ENCODE assay signal across 1 cellular context in the genomic region with DNA sequence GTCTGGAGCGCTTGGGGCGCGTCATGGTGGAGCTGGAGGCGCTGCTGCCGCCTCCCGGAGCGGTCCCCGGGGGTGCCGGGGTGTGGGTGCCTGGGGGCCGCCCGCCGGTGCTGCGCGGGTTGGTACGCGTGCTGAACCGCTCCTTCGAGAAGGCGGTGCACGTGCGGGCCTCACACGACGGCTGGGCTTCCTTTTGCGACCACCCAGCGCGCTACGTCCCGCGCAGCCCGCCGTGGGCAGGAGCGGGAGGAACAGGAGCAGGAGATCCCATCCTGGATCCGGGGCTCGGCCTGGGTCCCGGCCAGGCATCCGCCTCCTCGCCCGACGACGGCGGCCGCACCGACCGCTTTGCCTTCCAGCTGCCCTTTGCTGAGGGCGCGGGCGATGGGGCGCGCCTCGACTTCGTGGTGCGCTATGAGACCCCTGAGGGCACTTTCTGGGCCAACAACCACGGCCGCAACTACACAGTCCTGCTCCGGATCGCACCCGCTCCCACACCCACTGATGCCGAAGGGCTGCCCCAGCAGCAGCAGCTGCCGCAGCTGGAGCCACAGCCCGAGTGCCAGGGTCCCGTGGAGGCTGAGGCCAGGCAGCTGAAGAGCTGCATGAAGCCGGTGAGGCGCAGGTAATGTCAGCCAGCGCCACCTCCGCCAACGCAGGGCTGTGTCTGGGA.
TF ChIP-seq lines count a peak whose summit lies in the region.

No MANE protein-coding gene starts in this region.

TF ChIP-seq in WTC11, 78 proteins besides CTCF, POLR2A, EP300 and RAD21 (continued from another document and continues in another):
- TF ChIP-seq, protein P1, sequence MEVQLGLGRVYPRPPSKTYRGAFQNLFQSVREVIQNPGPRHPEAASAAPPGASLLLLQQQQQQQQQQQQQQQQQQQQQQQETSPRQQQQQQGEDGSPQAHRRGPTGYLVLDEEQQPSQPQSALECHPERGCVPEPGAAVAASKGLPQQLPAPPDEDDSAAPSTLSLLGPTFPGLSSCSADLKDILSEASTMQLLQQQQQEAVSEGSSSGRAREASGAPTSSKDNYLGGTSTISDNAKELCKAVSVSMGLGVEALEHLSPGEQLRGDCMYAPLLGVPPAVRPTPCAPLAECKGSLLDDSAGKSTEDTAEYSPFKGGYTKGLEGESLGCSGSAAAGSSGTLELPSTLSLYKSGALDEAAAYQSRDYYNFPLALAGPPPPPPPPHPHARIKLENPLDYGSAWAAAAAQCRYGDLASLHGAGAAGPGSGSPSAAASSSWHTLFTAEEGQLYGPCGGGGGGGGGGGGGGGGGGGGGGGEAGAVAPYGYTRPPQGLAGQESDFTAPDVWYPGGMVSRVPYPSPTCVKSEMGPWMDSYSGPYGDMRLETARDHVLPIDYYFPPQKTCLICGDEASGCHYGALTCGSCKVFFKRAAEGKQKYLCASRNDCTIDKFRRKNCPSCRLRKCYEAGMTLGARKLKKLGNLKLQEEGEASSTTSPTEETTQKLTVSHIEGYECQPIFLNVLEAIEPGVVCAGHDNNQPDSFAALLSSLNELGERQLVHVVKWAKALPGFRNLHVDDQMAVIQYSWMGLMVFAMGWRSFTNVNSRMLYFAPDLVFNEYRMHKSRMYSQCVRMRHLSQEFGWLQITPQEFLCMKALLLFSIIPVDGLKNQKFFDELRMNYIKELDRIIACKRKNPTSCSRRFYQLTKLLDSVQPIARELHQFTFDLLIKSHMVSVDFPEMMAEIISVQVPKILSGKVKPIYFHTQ (CRISPR knock-in tag; IDR thresholded peaks at IDR 0.05): no peak
- no peak for TF ChIP-seq EMX1 (CRISPR knock-in tag; IDR thresholded peaks at IDR 0.05)
- no peak for TF ChIP-seq ATF1 (CRISPR knock-in tag; IDR thresholded peaks at IDR 0.05)
- TF ChIP-seq NR3C1 (CRISPR knock-in tag; conservative IDR thresholded peaks at IDR 0.05; ENCODE audit: low read depth): no peak
- no peak for TF ChIP-seq ZNF396 (CRISPR knock-in tag; IDR thresholded peaks at IDR 0.05; ENCODE audit: borderline replicate concordance)
- 0 out of 2 replicates have a peak, but pooled peaks have one; percentile 62 for TF ChIP-seq ZNF232 (CRISPR knock-in tag; IDR thresholded peaks at IDR 0.05)
- TF ChIP-seq, protein P2, sequence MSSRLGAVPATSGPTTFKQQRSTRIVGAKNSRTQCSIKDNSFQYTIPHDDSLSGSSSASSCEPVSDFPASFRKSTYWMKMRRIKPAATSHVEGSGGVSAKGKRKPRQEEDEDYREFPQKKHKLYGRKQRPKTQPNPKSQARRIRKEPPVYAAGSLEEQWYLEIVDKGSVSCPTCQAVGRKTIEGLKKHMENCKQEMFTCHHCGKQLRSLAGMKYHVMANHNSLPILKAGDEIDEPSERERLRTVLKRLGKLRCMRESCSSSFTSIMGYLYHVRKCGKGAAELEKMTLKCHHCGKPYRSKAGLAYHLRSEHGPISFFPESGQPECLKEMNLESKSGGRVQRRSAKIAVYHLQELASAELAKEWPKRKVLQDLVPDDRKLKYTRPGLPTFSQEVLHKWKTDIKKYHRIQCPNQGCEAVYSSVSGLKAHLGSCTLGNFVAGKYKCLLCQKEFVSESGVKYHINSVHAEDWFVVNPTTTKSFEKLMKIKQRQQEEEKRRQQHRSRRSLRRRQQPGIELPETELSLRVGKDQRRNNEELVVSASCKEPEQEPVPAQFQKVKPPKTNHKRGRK (CRISPR knock-in tag; IDR thresholded peaks at IDR 0.05; ENCODE audit: borderline replicate concordance): no peak
- peak; percentile 41; the same call in 1 of the 2 replicates for TF ChIP-seq NFE2L1 (CRISPR knock-in tag; IDR thresholded peaks at IDR 0.05)
- TF ChIP-seq SP1 (CRISPR knock-in tag; conservative IDR thresholded peaks at IDR 0.05): no peak
- no peak for TF ChIP-seq USF2 (CRISPR knock-in tag; IDR thresholded peaks at IDR 0.05)
- no peak for TF ChIP-seq ZNF423 (CRISPR knock-in tag; IDR thresholded peaks at IDR 0.05)
- TF ChIP-seq, protein P3, sequence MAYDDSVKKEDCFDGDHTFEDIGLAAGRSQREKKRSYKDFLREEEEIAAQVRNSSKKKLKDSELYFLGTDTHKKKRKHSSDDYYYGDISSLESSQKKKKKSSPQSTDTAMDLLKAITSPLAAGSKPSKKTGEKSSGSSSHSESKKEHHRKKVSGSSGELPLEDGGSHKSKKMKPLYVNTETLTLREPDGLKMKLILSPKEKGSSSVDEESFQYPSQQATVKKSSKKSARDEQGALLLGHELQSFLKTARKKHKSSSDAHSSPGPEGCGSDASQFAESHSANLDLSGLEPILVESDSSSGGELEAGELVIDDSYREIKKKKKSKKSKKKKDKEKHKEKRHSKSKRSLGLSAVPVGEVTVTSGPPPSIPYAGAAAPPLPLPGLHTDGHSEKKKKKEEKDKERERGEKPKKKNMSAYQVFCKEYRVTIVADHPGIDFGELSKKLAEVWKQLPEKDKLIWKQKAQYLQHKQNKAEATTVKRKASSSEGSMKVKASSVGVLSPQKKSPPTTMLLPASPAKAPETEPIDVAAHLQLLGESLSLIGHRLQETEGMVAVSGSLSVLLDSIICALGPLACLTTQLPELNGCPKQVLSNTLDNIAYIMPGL (CRISPR knock-in tag; IDR thresholded peaks at IDR 0.05): no peak
- no peak for TF ChIP-seq NR2C2 (CRISPR knock-in tag; IDR thresholded peaks at IDR 0.05)
- no peak for TF ChIP-seq TEAD1 (CRISPR knock-in tag; IDR thresholded peaks at IDR 0.05)
- TF ChIP-seq MYBL2 (CRISPR knock-in tag; IDR thresholded peaks at IDR 0.05): no peak
- TF ChIP-seq, protein P4, sequence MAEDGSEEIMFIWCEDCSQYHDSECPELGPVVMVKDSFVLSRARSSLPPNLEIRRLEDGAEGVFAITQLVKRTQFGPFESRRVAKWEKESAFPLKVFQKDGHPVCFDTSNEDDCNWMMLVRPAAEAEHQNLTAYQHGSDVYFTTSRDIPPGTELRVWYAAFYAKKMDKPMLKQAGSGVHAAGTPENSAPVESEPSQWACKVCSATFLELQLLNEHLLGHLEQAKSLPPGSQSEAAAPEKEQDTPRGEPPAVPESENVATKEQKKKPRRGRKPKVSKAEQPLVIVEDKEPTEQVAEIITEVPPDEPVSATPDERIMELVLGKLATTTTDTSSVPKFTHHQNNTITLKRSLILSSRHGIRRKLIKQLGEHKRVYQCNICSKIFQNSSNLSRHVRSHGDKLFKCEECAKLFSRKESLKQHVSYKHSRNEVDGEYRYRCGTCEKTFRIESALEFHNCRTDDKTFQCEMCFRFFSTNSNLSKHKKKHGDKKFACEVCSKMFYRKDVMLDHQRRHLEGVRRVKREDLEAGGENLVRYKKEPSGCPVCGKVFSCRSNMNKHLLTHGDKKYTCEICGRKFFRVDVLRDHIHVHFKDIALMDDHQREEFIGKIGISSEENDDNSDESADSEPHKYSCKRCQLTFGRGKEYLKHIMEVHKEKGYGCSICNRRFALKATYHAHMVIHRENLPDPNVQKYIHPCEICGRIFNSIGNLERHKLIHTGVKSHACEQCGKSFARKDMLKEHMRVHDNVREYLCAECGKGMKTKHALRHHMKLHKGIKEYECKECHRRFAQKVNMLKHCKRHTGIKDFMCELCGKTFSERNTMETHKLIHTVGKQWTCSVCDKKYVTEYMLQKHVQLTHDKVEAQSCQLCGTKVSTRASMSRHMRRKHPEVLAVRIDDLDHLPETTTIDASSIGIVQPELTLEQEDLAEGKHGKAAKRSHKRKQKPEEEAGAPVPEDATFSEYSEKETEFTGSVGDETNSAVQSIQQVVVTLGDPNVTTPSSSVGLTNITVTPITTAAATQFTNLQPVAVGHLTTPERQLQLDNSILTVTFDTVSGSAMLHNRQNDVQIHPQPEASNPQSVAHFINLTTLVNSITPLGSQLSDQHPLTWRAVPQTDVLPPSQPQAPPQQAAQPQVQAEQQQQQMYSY (CRISPR knock-in tag; IDR thresholded peaks at IDR 0.05): no peak
- TF ChIP-seq RORB (CRISPR knock-in tag; IDR thresholded peaks at IDR 0.05): no peak
- TF ChIP-seq, protein P5, sequence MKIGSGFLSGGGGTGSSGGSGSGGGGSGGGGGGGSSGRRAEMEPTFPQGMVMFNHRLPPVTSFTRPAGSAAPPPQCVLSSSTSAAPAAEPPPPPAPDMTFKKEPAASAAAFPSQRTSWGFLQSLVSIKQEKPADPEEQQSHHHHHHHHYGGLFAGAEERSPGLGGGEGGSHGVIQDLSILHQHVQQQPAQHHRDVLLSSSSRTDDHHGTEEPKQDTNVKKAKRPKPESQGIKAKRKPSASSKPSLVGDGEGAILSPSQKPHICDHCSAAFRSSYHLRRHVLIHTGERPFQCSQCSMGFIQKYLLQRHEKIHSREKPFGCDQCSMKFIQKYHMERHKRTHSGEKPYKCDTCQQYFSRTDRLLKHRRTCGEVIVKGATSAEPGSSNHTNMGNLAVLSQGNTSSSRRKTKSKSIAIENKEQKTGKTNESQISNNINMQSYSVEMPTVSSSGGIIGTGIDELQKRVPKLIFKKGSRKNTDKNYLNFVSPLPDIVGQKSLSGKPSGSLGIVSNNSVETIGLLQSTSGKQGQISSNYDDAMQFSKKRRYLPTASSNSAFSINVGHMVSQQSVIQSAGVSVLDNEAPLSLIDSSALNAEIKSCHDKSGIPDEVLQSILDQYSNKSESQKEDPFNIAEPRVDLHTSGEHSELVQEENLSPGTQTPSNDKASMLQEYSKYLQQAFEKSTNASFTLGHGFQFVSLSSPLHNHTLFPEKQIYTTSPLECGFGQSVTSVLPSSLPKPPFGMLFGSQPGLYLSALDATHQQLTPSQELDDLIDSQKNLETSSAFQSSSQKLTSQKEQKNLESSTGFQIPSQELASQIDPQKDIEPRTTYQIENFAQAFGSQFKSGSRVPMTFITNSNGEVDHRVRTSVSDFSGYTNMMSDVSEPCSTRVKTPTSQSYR (CRISPR knock-in tag; IDR thresholded peaks at IDR 0.05): no peak
- TF ChIP-seq, protein P6, sequence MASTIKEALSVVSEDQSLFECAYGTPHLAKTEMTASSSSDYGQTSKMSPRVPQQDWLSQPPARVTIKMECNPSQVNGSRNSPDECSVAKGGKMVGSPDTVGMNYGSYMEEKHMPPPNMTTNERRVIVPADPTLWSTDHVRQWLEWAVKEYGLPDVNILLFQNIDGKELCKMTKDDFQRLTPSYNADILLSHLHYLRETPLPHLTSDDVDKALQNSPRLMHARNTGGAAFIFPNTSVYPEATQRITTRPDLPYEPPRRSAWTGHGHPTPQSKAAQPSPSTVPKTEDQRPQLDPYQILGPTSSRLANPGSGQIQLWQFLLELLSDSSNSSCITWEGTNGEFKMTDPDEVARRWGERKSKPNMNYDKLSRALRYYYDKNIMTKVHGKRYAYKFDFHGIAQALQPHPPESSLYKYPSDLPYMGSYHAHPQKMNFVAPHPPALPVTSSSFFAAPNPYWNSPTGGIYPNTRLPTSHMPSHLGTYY (CRISPR knock-in tag; IDR thresholded peaks at IDR 0.05): no peak
- no peak for TF ChIP-seq ZBTB21 (CRISPR knock-in tag; IDR thresholded peaks at IDR 0.05; ENCODE audit: borderline replicate concordance)
- no peak for TF ChIP-seq HMGA2 (CRISPR knock-in tag; IDR thresholded peaks at IDR 0.05)
- 0 out of 2 replicates have a peak, but pooled peaks have one; percentile 19 for TF ChIP-seq CREB1 (CRISPR knock-in tag; IDR thresholded peaks at IDR 0.05)
- TF ChIP-seq, protein P7, sequence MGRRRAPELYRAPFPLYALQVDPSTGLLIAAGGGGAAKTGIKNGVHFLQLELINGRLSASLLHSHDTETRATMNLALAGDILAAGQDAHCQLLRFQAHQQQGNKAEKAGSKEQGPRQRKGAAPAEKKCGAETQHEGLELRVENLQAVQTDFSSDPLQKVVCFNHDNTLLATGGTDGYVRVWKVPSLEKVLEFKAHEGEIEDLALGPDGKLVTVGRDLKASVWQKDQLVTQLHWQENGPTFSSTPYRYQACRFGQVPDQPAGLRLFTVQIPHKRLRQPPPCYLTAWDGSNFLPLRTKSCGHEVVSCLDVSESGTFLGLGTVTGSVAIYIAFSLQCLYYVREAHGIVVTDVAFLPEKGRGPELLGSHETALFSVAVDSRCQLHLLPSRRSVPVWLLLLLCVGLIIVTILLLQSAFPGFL (CRISPR knock-in tag; IDR thresholded peaks at IDR 0.05; ENCODE audit: borderline replicate concordance): no peak
- TF ChIP-seq, protein P8, sequence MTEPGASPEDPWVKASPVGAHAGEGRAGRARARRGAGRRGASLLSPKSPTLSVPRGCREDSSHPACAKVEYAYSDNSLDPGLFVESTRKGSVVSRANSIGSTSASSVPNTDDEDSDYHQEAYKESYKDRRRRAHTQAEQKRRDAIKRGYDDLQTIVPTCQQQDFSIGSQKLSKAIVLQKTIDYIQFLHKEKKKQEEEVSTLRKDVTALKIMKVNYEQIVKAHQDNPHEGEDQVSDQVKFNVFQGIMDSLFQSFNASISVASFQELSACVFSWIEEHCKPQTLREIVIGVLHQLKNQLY (CRISPR knock-in tag; IDR thresholded peaks at IDR 0.05): no peak
- TF ChIP-seq ZNF263 (CRISPR knock-in tag; IDR thresholded peaks at IDR 0.05; ENCODE audit: low read depth): 0 out of 2 replicates have a peak, but pooled peaks have one; percentile 4
- TF ChIP-seq, protein P9, sequence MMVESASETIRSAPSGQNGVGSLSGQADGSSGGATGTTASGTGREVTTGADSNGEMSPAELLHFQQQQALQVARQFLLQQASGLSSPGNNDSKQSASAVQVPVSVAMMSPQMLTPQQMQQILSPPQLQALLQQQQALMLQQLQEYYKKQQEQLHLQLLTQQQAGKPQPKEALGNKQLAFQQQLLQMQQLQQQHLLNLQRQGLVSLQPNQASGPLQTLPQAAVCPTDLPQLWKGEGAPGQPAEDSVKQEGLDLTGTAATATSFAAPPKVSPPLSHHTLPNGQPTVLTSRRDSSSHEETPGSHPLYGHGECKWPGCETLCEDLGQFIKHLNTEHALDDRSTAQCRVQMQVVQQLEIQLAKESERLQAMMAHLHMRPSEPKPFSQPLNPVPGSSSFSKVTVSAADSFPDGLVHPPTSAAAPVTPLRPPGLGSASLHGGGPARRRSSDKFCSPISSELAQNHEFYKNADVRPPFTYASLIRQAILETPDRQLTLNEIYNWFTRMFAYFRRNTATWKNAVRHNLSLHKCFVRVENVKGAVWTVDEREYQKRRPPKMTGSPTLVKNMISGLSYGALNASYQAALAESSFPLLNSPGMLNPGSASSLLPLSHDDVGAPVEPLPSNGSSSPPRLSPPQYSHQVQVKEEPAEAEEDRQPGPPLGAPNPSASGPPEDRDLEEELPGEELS (CRISPR knock-in tag; IDR thresholded peaks at IDR 0.05): no peak
- TF ChIP-seq, protein P10, sequence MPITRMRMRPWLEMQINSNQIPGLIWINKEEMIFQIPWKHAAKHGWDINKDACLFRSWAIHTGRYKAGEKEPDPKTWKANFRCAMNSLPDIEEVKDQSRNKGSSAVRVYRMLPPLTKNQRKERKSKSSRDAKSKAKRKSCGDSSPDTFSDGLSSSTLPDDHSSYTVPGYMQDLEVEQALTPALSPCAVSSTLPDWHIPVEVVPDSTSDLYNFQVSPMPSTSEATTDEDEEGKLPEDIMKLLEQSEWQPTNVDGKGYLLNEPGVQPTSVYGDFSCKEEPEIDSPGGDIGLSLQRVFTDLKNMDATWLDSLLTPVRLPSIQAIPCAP (CRISPR knock-in tag; IDR thresholded peaks at IDR 0.05): no peak
- no peak for TF ChIP-seq ZNF219 (CRISPR knock-in tag; IDR thresholded peaks at IDR 0.05; ENCODE audit: borderline replicate concordance)
- no peak for TF ChIP-seq ELF4 (CRISPR knock-in tag; IDR thresholded peaks at IDR 0.05; ENCODE audit: low read depth)
- no peak for TF ChIP-seq RELA (CRISPR knock-in tag; IDR thresholded peaks at IDR 0.05; ENCODE audit: borderline replicate concordance)
- no peak for TF ChIP-seq GRHL2 (CRISPR knock-in tag; IDR thresholded peaks at IDR 0.05; ENCODE audit: insufficient replicate concordance, severe bottlenecking)
- TF ChIP-seq TCF7 (CRISPR knock-in tag; IDR thresholded peaks at IDR 0.05; ENCODE audit: low read depth): 0 out of 2 replicates have a peak, but pooled peaks have one; percentile 39
- TF ChIP-seq NFATC4 (CRISPR knock-in tag; IDR thresholded peaks at IDR 0.05): no peak
- no peak for TF ChIP-seq FOXK1 (CRISPR knock-in tag; IDR thresholded peaks at IDR 0.05)
- no peak for TF ChIP-seq SMAD4 (CRISPR knock-in tag; IDR thresholded peaks at IDR 0.05)
- no peak for TF ChIP-seq ETV6 (CRISPR knock-in tag; IDR thresholded peaks at IDR 0.05)
